28 cellular contexts compared by ENCODE assay signal in genomic region chr19:3773814-3774515, GRCh38. TPM values are rescaled to one million over a fixed set of nuclear protein-coding genes. Genes with fewer than 3 reads are reported as not detected.
"Had no signal": no experiment of that assay in that cellular context is flagged by ENCODE, and none has a peak within 500 bp of the region (broad histone marks: within the 10 kb centered on the region; RNA-seq: fewer than 3 reads in every experiment).

No MANE protein-coding gene starts in this region.

- DNase-seq: activated CD4-positive, alpha-beta T cell treated with anti-CD3 and anti-CD28 coated beads for 4 hours; activated CD8-positive, alpha-beta memory T cell treated with anti-CD3 and anti-CD28 coated beads, Interleukin-2, amount 50 U/mL, for 4 hours; activated CD8-positive, alpha-beta T cell treated with anti-CD3 and anti-CD28 coated beads for 36 hours; activated naive CD4-positive, alpha-beta T cell; activated T-cell treated with anti-CD3 and anti-CD28 coated beads, Interleukin-2, amount 50 U/mL, for 72 hours; brain microvascular endothelial cell; cerebellar nuclear complex; KBM-7; NCI-H1105; NCI-H1436; NCI-H1694 treated with DMSO at 0.1 percent for 48 hours; NCI-H2029 treated with DMSO at 0.1 percent for 48 hours; NCI-H510A treated with DMSO at 0.1 percent for 48 hours; NCI-H69; NK-92 treated with Interleukin-12 subunit alpha and Interleukin-12 subunit beta, amount 100 ng/mL, for 24 hours; OCI-M1; RPMI8226; T-cell had no signal

- H3K27ac Mint-ChIP-seq: activated CD8-positive, alpha-beta T cell treated with anti-CD3 and anti-CD28 coated beads for 36 hours; activated naive CD4-positive, alpha-beta T cell treated with anti-CD3 and anti-CD28 coated beads, Interleukin-2, amount 50 U/mL, for 24 hours; activated T-cell treated with anti-CD3 and anti-CD28 coated beads, Interleukin-2, amount 50 U/mL, for 72 hours; T-cell had no signal

- H3K4me3 ChIP-seq: cardiac muscle cell, SK-N-MC had no signal

- H3K27me3 ChIP-seq: brain microvascular endothelial cell, cardiac muscle cell had no signal

- H3K27ac ChIP-seq: brain microvascular endothelial cell, cardiac muscle cell, SK-N-MC, VCaP had no signal

- H3K4me3 Mint-ChIP-seq: activated CD8-positive, alpha-beta T cell treated with anti-CD3 and anti-CD28 coated beads for 36 hours; activated naive CD4-positive, alpha-beta T cell treated with anti-CD3 and anti-CD28 coated beads, Interleukin-2, amount 50 U/mL, for 24 hours; activated T-cell treated with anti-CD3 and anti-CD28 coated beads, Interleukin-2, amount 50 U/mL, for 72 hours; T-cell had no signal

- H3K27me3 Mint-ChIP-seq: activated CD8-positive, alpha-beta T cell treated with anti-CD3 and anti-CD28 coated beads for 36 hours; activated naive CD4-positive, alpha-beta T cell treated with anti-CD3 and anti-CD28 coated beads, Interleukin-2, amount 50 U/mL, for 24 hours; T-cell had no signal

- H3K36me3 ChIP-seq: brain microvascular endothelial cell, cardiac muscle cell had no signal

- H3K9me3 Mint-ChIP-seq: activated CD8-positive, alpha-beta T cell treated with anti-CD3 and anti-CD28 coated beads for 36 hours; activated naive CD4-positive, alpha-beta T cell treated with anti-CD3 and anti-CD28 coated beads, Interleukin-2, amount 50 U/mL, for 24 hours; activated T-cell treated with anti-CD3 and anti-CD28 coated beads, Interleukin-2, amount 50 U/mL, for 72 hours; T-cell had no signal

- ATAC-seq: activated CD4-positive, CD25-positive, alpha-beta regulatory T cell treated with anti-CD3 and anti-CD28 coated beads, Interleukin-2, amount 50 U/mL, for 24 hours; activated CD8-positive, alpha-beta T cell treated with anti-CD3 and anti-CD28 coated beads for 36 hours; activated T-cell treated with anti-CD3 and anti-CD28 coated beads, Interleukin-2, amount 50 U/mL, for 72 hours; Panc1; Right ventricle myocardium inferior; T-cell had no signal

RNA-seq across cellular contexts. Expression of gene RAX2, which starts 1.9 kb away (rescaled TPM):
- total RNA-seq: activated CD8-positive, alpha-beta T cell treated with anti-CD3 and anti-CD28 coated beads for 36 hours; activated T-cell treated with anti-CD3 and anti-CD28 coated beads, Interleukin-2, amount 50 U/mL, for 72 hours; cardiac muscle cell; LHCN-M2; M059J; Right ventricle myocardium inferior; T-cell; T-helper 2 cell treated with Interferon-gamma antibody and Interleukin-4, amounts not matched to agents 100 ng/mL and 5 ng/mL, for 36 hours had no signal
- polyA plus RNA-seq: cardiac muscle cell had no signal

RNA-seq across cellular contexts. Expression of gene MATK, which starts 12.2 kb away (rescaled TPM):
- total RNA-seq: LHCN-M2, M059J had no signal
